Comparison of ENCODE assay signal across 18 cellular contexts in genomic region chr18:44693030-44693784, GRCh38. TPM values are rescaled to one million over a fixed set of nuclear protein-coding genes. Genes with fewer than 3 reads are reported as not detected.
DNase-seq lines count a peak whose midpoint lies in the region; ATAC-seq and TF ChIP-seq lines count a peak whose summit lies in the region.
"Had no signal": no experiment of that assay in that cellular context is flagged by ENCODE, and none has a peak within 500 bp of the region (broad histone marks: within the 10 kb centered on the region; RNA-seq: fewer than 3 reads in every experiment).

No MANE protein-coding gene starts in this region.

- H3K27me3 Mint-ChIP-seq in MCF 10A (ENCODE audit: insufficient read depth, unreplicated experiment) = no peaks in the 10 kb centered on the region

- intact Hi-C loops in MCF 10A (cut with micrococcal nuclease) (no loop called here), breast epithelium (cut with DNase I; ENCODE audit: low total_unique reads) (no loop called here), thyroid gland (cut with DNase I) (no loop called here), ovary (cut with DNase I) (loop anchor here in 1 of 4 donors (10.0 kb wide), 1 partner anchor 102 kb away; no protein-coding TSS in a partner anchor)

- H3K4me3 Mint-ChIP-seq in MCF 10A (ENCODE audit: unreplicated experiment) = no peak overlapping the region
- H3K4me3 Mint-ChIP-seq: activated T-cell treated with anti-CD3 and anti-CD28 coated beads, Interleukin-2, amount 50 U/mL, for 72 hours; CD4-positive, CD25-positive, alpha-beta regulatory T cell had no signal

- H3K9me3 Mint-ChIP-seq in MCF 10A (ENCODE audit: unreplicated experiment) = no peaks in the 10 kb centered on the region
- H3K9me3 Mint-ChIP-seq: CD4-positive, CD25-positive, alpha-beta regulatory T cell had no signal

- H3K27ac Mint-ChIP-seq in MCF 10A (ENCODE audit: low read depth, unreplicated experiment) = no peak overlapping the region
- H3K27ac Mint-ChIP-seq: activated T-cell treated with anti-CD3 and anti-CD28 coated beads, Interleukin-2, amount 50 U/mL, for 72 hours had no signal

- no TSS peak for BruUV-seq in MCF 10A (replicated peaks; lab: Mats Ljungman, UMichigan)

- CTCF ChIA-PET in MCF 10A (lab: Yijun Ruan, JAX) = interaction anchor here (1.1 to 3.2 kb wide), 3 partner anchors 114 to 692 kb away, joined by 3 to 7 read pairs (median 3); no protein-coding TSS in a partner anchor

- DNase-seq in MCF 10A (ENCODE audit: unreplicated experiment) (peak; percentile 61), breast epithelium (ENCODE audit: low spot score in 2 of 2) (no peak), T1000 (lab: John Stamatoyannopoulos, UW) (peak; percentile 22), fibroblast of peridontal ligament (ENCODE audit: extremely low read depth) (peak; percentile 41), thyroid gland (peak; percentile 66 to 73), ovary (no peak)
- no peak for DNase-seq in central memory CD4-positive, alpha-beta T cell
- DNase-seq: activated CD4-positive, alpha-beta T cell treated with anti-CD3 and anti-CD28 coated beads, Interleukin-2, amount 50 U/mL, for 1 hour; activated T-cell treated with anti-CD3 and anti-CD28 coated beads, Interleukin-2, amount 50 U/mL, for 72 hours; caudate nucleus; CD4-positive, CD25-positive, alpha-beta regulatory T cell; effector memory CD4-positive, alpha-beta T cell; NCI-H2081; right cardiac atrium; uterus had no signal

- no peak for TF ChIP-seq EP300 in ovary (IDR thresholded peaks at IDR 0.05)

- no peak overlapping the region for H3K4me3 ChIP-seq in breast epithelium
- H3K4me3 ChIP-seq in thyroid gland (replicated peaks in 1 of 3) = no peak overlapping the region
- H3K4me3 ChIP-seq in ovary = no peak overlapping the region
- H3K4me3 ChIP-seq: uterus had no signal

- ATAC-seq in GM21717 (IDR thresholded peaks at IDR 0.05; ENCODE audit: unreplicated experiment) = no peak
- ATAC-seq: HepG2, Panc1, right cardiac atrium had no signal

- no peaks in the 10 kb centered on the region for H3K36me3 Mint-ChIP-seq in MCF 10A (ENCODE audit: insufficient read depth, unreplicated experiment)
- H3K36me3 Mint-ChIP-seq: CD4-positive, CD25-positive, alpha-beta regulatory T cell had no signal

- peaks cover 41% of the 10 kb centered on the region for H3K4me1 Mint-ChIP-seq in MCF 10A (ENCODE audit: insufficient read depth, unreplicated experiment)

- H3K27me3 ChIP-seq in breast epithelium = no peaks in the 10 kb centered on the region
- H3K27me3 ChIP-seq in thyroid gland = no peaks in the 10 kb centered on the region
- H3K27me3 ChIP-seq in ovary = no peaks in the 10 kb centered on the region
- H3K27me3 ChIP-seq: uterus had no signal

- H3K4me1 ChIP-seq in breast epithelium (peaks cover 3 to 6% of the 10 kb centered on the region in 2 donors), thyroid gland (peaks cover 36 to 49% of the 10 kb centered on the region in 2 donors), ovary (ENCODE audit: insufficient read depth) (peaks cover 13% of the 10 kb centered on the region)

- TF ChIP-seq POLR2A in breast epithelium (IDR thresholded peaks at IDR 0.05) (no peak), thyroid gland (IDR thresholded peaks at IDR 0.05) (no peak), ovary (IDR thresholded peaks at IDR 0.05) (no peak)

- POLR2A ChIA-PET in MCF 10A (lab: Yijun Ruan, JAX) = interaction anchor here (0.7 to 1.4 kb wide), 2 partner anchors 9 to 624 kb away, joined by 3 to 6 read pairs; no protein-coding TSS in a partner anchor

- H3K27ac ChIP-seq in breast epithelium (no peak overlapping the region), thyroid gland (peak overlapping the region in 2 of 3 donors; percentile 21 to 37), ovary (no peak overlapping the region)
- H3K27ac ChIP-seq: uterus had no signal

- whole genome bisulfite sequencing in thyroid gland, 2 donors = 50 to 65% methylated on average over 4 of the region's 4 CpGs
- WGBS in ovary, 3 donors = 86 to 96% (median 94%) methylated on average over 4 of the region's 4 CpGs

- H3K36me3 ChIP-seq in breast epithelium = no peaks in the 10 kb centered on the region
- H3K36me3 ChIP-seq in thyroid gland = no peaks in the 10 kb centered on the region
- H3K36me3 ChIP-seq in ovary = no peaks in the 10 kb centered on the region
- H3K36me3 ChIP-seq: uterus had no signal

- TF ChIP-seq CTCF in MCF 10A (IDR thresholded peaks at IDR 0.05; ENCODE audit: unreplicated experiment) (no peak), breast epithelium (IDR thresholded peaks at IDR 0.05) (no peak), thyroid gland (IDR thresholded peaks at IDR 0.05) (no peak), ovary (IDR thresholded peaks at IDR 0.05) (no peak)

- H3K9me3 ChIP-seq in breast epithelium = no peaks in the 10 kb centered on the region
- no peaks in the 10 kb centered on the region for H3K9me3 ChIP-seq in thyroid gland
- H3K9me3 ChIP-seq in ovary = no peaks in the 10 kb centered on the region
- H3K9me3 ChIP-seq: uterus had no signal

RNA-seq across cellular contexts. Expression of gene SETBP1, which starts 12.5 kb away (rescaled TPM):
- total RNA-seq in MCF 10A (2022) = 4.8 and 4.9 TPM in 2 replicates
- total RNA-seq in breast epithelium = 10 to 100 TPM; 26.2 to 40.1 (median 37.0) TPM
- total RNA-seq in thyroid gland = 10 to 100 TPM; 32.1 to 72.0 (median 42.0) TPM
- 10 to 100 TPM; 23.0 to 53.7 (median 33.3) TPM for total RNA-seq in ovary
- polyA plus RNA-seq in ovary = 10 to 100 TPM in 1 of 2 donors, 1 to 10 TPM in 1; 7.8 to 12.9 TPM

Comparison
In these comparisons a context has a peak if more than half of its experiments do, and no peak if none do; other contexts are left out.
1. DNase-seq: peak in MCF 10A (single experiment), T1000 (single experiment), fibroblast of peridontal ligament (single experiment) and thyroid gland (2 of 2); none in breast epithelium (0 of 2), ovary (0 of 5) and central memory CD4-positive, alpha-beta T cell (single experiment).
2. H3K27ac ChIP-seq: peak in thyroid gland (2 of 3); none in breast epithelium (0 of 2) and ovary (0 of 2).